8 cellular contexts compared by ENCODE assay signal in the genomic region with DNA sequence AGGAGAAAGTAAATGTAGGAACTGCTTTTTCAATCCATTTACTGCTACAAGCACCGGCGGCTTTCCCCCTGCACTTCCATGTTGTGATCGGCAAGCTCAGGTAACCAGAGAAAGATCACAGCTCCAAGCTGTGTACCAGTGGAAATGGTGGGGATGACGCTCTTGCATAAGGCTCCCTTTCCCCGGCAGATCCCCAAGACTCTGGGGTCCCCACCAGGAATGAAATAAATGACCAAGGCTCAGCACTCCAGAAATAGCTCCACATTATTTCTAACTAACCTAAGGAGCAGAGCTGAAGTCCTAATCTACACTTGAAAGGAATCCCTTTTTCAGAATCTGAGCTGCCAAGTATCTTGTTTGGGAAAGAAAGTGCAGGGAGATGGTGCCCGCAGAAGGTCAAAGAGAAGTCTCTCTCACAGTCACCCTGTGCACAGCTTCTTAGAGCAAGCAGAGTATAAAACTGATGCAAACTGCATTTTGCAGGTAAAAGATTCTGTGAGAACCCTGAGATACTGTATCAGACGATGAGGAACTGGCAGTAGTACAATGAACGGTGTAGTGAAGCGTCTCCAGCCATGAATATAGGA. TPM values are rescaled to one million over a fixed set of nuclear protein-coding genes. Genes with fewer than 3 reads are reported as not detected.
A peak's percentile ranks its signal among the peaks of the same experiment; 100 is the strongest.
DNase-seq lines count a peak whose midpoint lies in the region; ATAC-seq and TF ChIP-seq lines count a peak whose summit lies in the region.

No MANE protein-coding gene starts in this region.

- H3K4me3 ChIP-seq in A673 (ENCODE audit: low read depth, low read length, poor library complexity, severe bottlenecking) = peak overlapping the region; percentile 52
- H3K4me3 ChIP-seq in GM23248 = peak overlapping the region; percentile 96
- H3K4me3 ChIP-seq in SK-N-MC = peak overlapping the region; percentile 87
- peak overlapping the region; percentile 76 for H3K4me3 ChIP-seq in fibroblast of the aortic adventitia (ENCODE audit: low read depth, low read length)
- H3K4me3 ChIP-seq in skeletal muscle satellite cell (ENCODE audit: low read length) = peak overlapping the region; percentile 86

- TSS peak; percentile 68 for BruUV-seq in A673 (replicated peaks; lab: Mats Ljungman, UMichigan)

- peak overlapping the region; percentile 92 for H2AFZ ChIP-seq in GM23248

- peaks cover 44% of the 10 kb centered on the region for H3F3A ChIP-seq in GM23248 (ENCODE audit: insufficient read depth)

- H3K9me3 ChIP-seq in A673 (ENCODE audit: low read depth, low read length, poor library complexity, severe bottlenecking) = no peaks in the 10 kb centered on the region
- no peaks in the 10 kb centered on the region for H3K9me3 ChIP-seq in GM23248 (ENCODE audit: low read depth)
- no peaks in the 10 kb centered on the region for H3K9me3 ChIP-seq in SK-N-MC (ENCODE audit: low read depth, low read length)
- H3K9me3 ChIP-seq in skeletal muscle satellite cell (replicated peaks; ENCODE audit: low read length) = no peaks in the 10 kb centered on the region

- intact Hi-C loops in A673 (cut with micrococcal nuclease; ENCODE audit: unreplicated experiment) = no loop called here

- H3K27me3 ChIP-seq in A673 (replicated peaks; ENCODE audit: insufficient read depth, low read depth, low read length, poor library complexity) (no peaks in the 10 kb centered on the region), GM23248 (replicated peaks; ENCODE audit: insufficient read depth) (no peaks in the 10 kb centered on the region), skeletal muscle satellite cell (ENCODE audit: control insufficient read depth, insufficient read depth, low read length) (no peaks in the 10 kb centered on the region)

- peak overlapping the region; percentile 58 for H3K27ac ChIP-seq in A673 (ENCODE audit: low read depth, low read length, poor library complexity, severe bottlenecking)
- H3K27ac ChIP-seq in GM23248 = peak overlapping the region; percentile 53
- H3K27ac ChIP-seq in SK-N-MC = peak overlapping the region; percentile 43

- peaks cover 98% of the 10 kb centered on the region for H3K79me2 ChIP-seq in GM23248 (ENCODE audit: insufficient read depth)

- H3K4me1 ChIP-seq in A673 (ENCODE audit: insufficient read depth, low read length, poor library complexity, severe bottlenecking) (peaks cover 17% of the 10 kb centered on the region), GM23248 (ENCODE audit: insufficient read depth) (peaks cover 43% of the 10 kb centered on the region), skeletal muscle satellite cell (ENCODE audit: control insufficient read depth, insufficient read depth, low read length) (peaks cover 38% of the 10 kb centered on the region)

- in situ Hi-C loops in GM23248 (cut with MboI) = no loop called here

- ATAC-seq in GM18517 (IDR thresholded peaks at IDR 0.05; ENCODE audit: unreplicated experiment) = no peak
- ATAC-seq in HG03196 (IDR thresholded peaks at IDR 0.05; ENCODE audit: unreplicated experiment) = no peak

- peak overlapping the region; percentile 79 for H3K9ac ChIP-seq in GM23248
- H3K9ac ChIP-seq in SK-N-MC (ENCODE audit: insufficient read length) = peak overlapping the region; percentile 86
- H3K9ac ChIP-seq in skeletal muscle satellite cell (ENCODE audit: low read depth, low read length) = peak overlapping the region; percentile 83

- no peaks in the 10 kb centered on the region for H3K9me2 ChIP-seq in GM23248 (ENCODE audit: insufficient read depth)

- H3K36me3 ChIP-seq in A673 (ENCODE audit: insufficient read depth, low read length, poor library complexity, severe bottlenecking) (no peaks in the 10 kb centered on the region), GM23248 (ENCODE audit: low read depth) (no peaks in the 10 kb centered on the region), SK-N-MC (ENCODE audit: insufficient read depth, low read length) (peaks cover 18% of the 10 kb centered on the region), skeletal muscle satellite cell (ENCODE audit: insufficient read depth, low read length) (peaks cover 4% of the 10 kb centered on the region)

- WGBS in GM23248 (ENCODE audit: low coverage in 1 of 2, low lambda C conversion rate in 2 of 2, missing lambda C conversion rate in 2 of 2), 2 experiments = 14 to 17% methylated on average over 9 of the region's 9 CpGs

- TF ChIP-seq CTCF in A673 (conservative IDR thresholded peaks at IDR 0.05; ENCODE audit: low read depth, low read length) (no peak), fibroblast of the aortic adventitia (IDR thresholded peaks at IDR 0.05; ENCODE audit: insufficient read depth, low read length) (no peak)

- POLR2A ChIA-PET in A673 (lab: Charles Lee; ENCODE audit: low non-redundant PET) = no interaction called here

- H3K4me2 ChIP-seq in GM23248 (ENCODE audit: unreplicated experiment) (peak overlapping the region; percentile 83), skeletal muscle satellite cell (ENCODE audit: low read length) (peak overlapping the region; percentile 94)

- DNase-seq in A673 (ENCODE audit: low spot score) (peak; percentile 20), GM23248 (peak; percentile 39), SK-N-MC (ENCODE audit: low read depth, low spot score) (no peak), fibroblast of the aortic adventitia (ENCODE audit: low read depth) (no peak)
- no peak for DNase-seq in activated effector memory CD4-positive, alpha-beta T cell treated with Interleukin-2 at 50 U/mL for 16 hours

- no peaks in the 10 kb centered on the region for H4K20me1 ChIP-seq in GM23248 (ENCODE audit: insufficient read depth)

- CTCF ChIA-PET in A673 (lab: Charles Lee) = interaction anchor here (0.6 to 1.5 kb wide), 2 partner anchors 36 to 280 kb away, joined by 4 to 10 read pairs; no protein-coding TSS in a partner anchor

RNA-seq across cellular contexts. Expression of a gene that starts 11.1 kb away (rescaled TPM):
- total RNA-seq in A673 (2021) = 95.2 and 101 TPM in 2 replicates
- 65.0 and 103 TPM in 2 replicates for total RNA-seq in GM23248 (2014; rRNA removed; shearing (Covaris generic))
- polyA plus RNA-seq in GM23248 (2016; fragmentation: Nextera tagmentation; extraction: Ambion mirVana) = 96.6 and 105 TPM in 2 replicates
- total RNA-seq in fibroblast of the aortic adventitia (ENCODE audit: low replicate concordance) = 54.3 and 57.6 TPM in 2 replicates
- 72.1 and 75.8 TPM in 2 replicates for total RNA-seq in skeletal muscle satellite cell (2012; rRNA removed)

Comparison
In these comparisons a context has a peak if more than half of its experiments do, and no peak if none do; other contexts are left out.
1. DNase-seq: peak in A673 (single experiment) and GM23248 (single experiment); none in SK-N-MC (single experiment), fibroblast of the aortic adventitia (single experiment) and activated effector memory CD4-positive, alpha-beta T cell treated with Interleukin-2 at 50 U/mL for 16 hours (single experiment).
2. Peak in every context shown above with its lines, with median percentiles within 50 percentile points of each other: H3K27ac ChIP-seq, H3K4me3 ChIP-seq and H3K9ac ChIP-seq.